Comparison of ENCODE assay signal across 13 cellular contexts in the genomic region with DNA sequence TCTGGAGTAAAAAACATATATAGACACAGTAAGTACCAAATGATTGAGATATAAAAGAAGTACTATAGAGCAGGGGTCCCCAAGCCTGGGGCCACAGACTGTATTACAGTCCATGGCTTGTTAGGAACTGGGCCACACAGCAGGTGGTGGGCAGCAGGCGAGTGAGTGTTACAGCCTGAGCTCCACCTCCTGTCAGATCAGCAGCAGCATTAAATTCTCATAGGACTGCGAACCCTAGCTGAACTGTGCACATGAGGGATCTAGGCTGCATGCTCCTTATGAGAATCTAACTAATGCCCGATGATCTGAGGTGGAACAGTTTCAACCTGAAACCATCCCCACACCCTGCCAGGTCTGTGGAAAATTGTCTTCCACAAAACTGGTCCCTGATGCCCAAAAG.
DNase-seq lines count a peak whose midpoint lies in the region; TF ChIP-seq lines count a peak whose summit lies in the region.
"Had no signal": no experiment of that assay in that cellular context is flagged by ENCODE, and none has a peak within 500 bp of the region (broad histone marks: within the 10 kb centered on the region; RNA-seq: fewer than 3 reads in every experiment).

No MANE protein-coding gene starts in this region.

- H3K4me2 ChIP-seq in hepatocyte: no peak overlapping the region
- H3K4me2 ChIP-seq: BLaER1 treated with 17β-estradiol and CSF1 and Interleukin-3, amounts not matched to agents 10 nM and 100 nM had no signal

- DNase-seq in NCI-H69 (lab: John Stamatoyannopoulos, UW) (peak; percentile 56), left kidney (ENCODE audit: low read depth, low spot score) (peak; percentile 32), left ventricle myocardium inferior (no peak), hepatocyte (ENCODE audit: low spot score) (no peak), NCI-H510A treated with DMSO at 0.1 percent for 48 hours (lab: John Stamatoyannopoulos, UW) (no peak)
- DNase-seq: Calu3; CD8-positive, alpha-beta T cell; DMS79 treated with DMSO at 0.1 percent for 48 hours; GF-D8; HCEC 1CT had no signal

- peaks cover 0 to 4% (median 0%) of the 10 kb centered on the region in 5 experiments for H3K9me3 Mint-ChIP-seq in brain
- H3K9me3 Mint-ChIP-seq: CD8-positive, alpha-beta T cell had no signal

- WGBS in hepatocyte (ENCODE audit: low lambda C conversion rate, missing lambda C conversion rate): 77% methylated on average over 3 of the region's 3 CpGs

- H3K9me3 ChIP-seq in left ventricle myocardium inferior (replicated peaks): no peaks in the 10 kb centered on the region
- no peaks in the 10 kb centered on the region for H3K9me3 ChIP-seq in hepatocyte (ENCODE audit: low read depth)
- H3K9me3 ChIP-seq: BLaER1 treated with 17β-estradiol and CSF1 and Interleukin-3, amounts not matched to agents 10 nM and 100 nM had no signal

- H3K9me2 ChIP-seq in hepatocyte (replicated peaks; ENCODE audit: insufficient read depth): no peaks in the 10 kb centered on the region

- H3K27me3 ChIP-seq in left ventricle myocardium inferior (ENCODE audit: low read depth) (no peaks in the 10 kb centered on the region), hepatocyte (no peaks in the 10 kb centered on the region)
- H3K27me3 ChIP-seq: BLaER1 treated with 17β-estradiol and CSF1 and Interleukin-3, amounts not matched to agents 10 nM and 100 nM had no signal

- no peak overlapping the region for H3K27ac ChIP-seq in left ventricle myocardium inferior (replicated peaks)
- H3K27ac ChIP-seq in hepatocyte: no peak overlapping the region
- H3K27ac ChIP-seq: BLaER1 treated with 17β-estradiol and CSF1 and Interleukin-3, amounts not matched to agents 10 nM and 100 nM had no signal

- no peak overlapping the region for H3K4me3 ChIP-seq in left ventricle myocardium inferior
- H3K4me3 ChIP-seq in hepatocyte: no peak overlapping the region
- H3K4me3 ChIP-seq: BLaER1 treated with 17β-estradiol and CSF1 and Interleukin-3, amounts not matched to agents 10 nM and 100 nM had no signal

- peak overlapping the region in 3 of 5 experiments; percentile 24 to 36 (median 35) for H3K27ac Mint-ChIP-seq in brain
- H3K27ac Mint-ChIP-seq: B cell; CD8-positive, alpha-beta T cell had no signal

- H3K79me2 ChIP-seq in hepatocyte: no peaks in the 10 kb centered on the region

- no peaks in the 10 kb centered on the region for H4K20me1 ChIP-seq in hepatocyte (ENCODE audit: insufficient read depth, poor library complexity, severe bottlenecking)
- H4K20me1 ChIP-seq: BLaER1 treated with 17β-estradiol and CSF1 and Interleukin-3, amounts not matched to agents 10 nM and 100 nM had no signal

- intact Hi-C loops in left ventricle myocardium inferior (cut with micrococcal nuclease): no loop called here

- H3K36me3 ChIP-seq in left ventricle myocardium inferior (peaks cover 15% of the 10 kb centered on the region), hepatocyte (replicated peaks; ENCODE audit: insufficient read depth, low read depth) (no peaks in the 10 kb centered on the region)
- H3K36me3 ChIP-seq: BLaER1 treated with 17β-estradiol and CSF1 and Interleukin-3, amounts not matched to agents 10 nM and 100 nM had no signal

- H3K27me3 Mint-ChIP-seq in brain: peaks cover 6% of the 10 kb centered on the region
- H3K27me3 Mint-ChIP-seq: B cell had no signal

- peaks cover 7% of the 10 kb centered on the region for H3K4me1 Mint-ChIP-seq in brain
- H3K4me1 Mint-ChIP-seq: B cell had no signal

- no peaks in the 10 kb centered on the region for H3K36me3 Mint-ChIP-seq in brain

- TF ChIP-seq CTCF in brain (conservative IDR thresholded peaks at IDR 0.05): no peak
- TF ChIP-seq CTCF in left ventricle myocardium inferior (IDR thresholded peaks at IDR 0.05; ENCODE audit: borderline replicate concordance): no peak
- no peak for TF ChIP-seq CTCF in hepatocyte (IDR thresholded peaks at IDR 0.05; ENCODE audit: poor library complexity)

- H2AFZ ChIP-seq in hepatocyte: no peak overlapping the region

- no peak overlapping the region for H3K4me3 Mint-ChIP-seq in brain
- H3K4me3 Mint-ChIP-seq: B cell; CD8-positive, alpha-beta T cell had no signal

- H3K4me1 ChIP-seq in left ventricle myocardium inferior (no peaks in the 10 kb centered on the region), hepatocyte (ENCODE audit: insufficient read depth) (no peaks in the 10 kb centered on the region)

Comparison
In these comparisons a context has a peak if more than half of its experiments do, and no peak if none do; other contexts are left out.
1. DNase-seq: peak in NCI-H69 (single experiment) and left kidney (single experiment); none in left ventricle myocardium inferior (single experiment), hepatocyte (single experiment) and NCI-H510A treated with DMSO at 0.1 percent for 48 hours (single experiment).